25 cellular contexts compared by ENCODE assay signal in the genomic region with DNA sequence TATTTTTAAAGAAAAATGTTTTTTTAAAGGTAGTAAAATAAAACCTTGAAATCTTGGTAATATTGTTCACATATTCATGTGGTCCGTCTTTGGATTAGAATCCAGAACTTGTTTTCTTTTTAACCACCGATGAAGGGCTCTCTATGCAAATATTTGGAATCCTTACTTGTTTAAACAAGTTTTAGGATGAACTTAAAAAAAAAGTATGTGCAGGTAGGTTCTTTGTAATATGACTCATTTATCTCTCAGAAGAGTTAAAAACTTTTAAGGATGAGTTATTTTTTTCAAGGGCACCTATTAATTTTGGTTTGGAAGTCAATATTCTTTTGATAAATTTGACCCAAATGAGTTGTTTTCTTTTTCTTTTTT. TPM values are rescaled to one million over a fixed set of nuclear protein-coding genes. Genes with fewer than 3 reads are reported as not detected.
DNase-seq lines count a peak whose midpoint lies in the region; ATAC-seq, FAIRE-seq and TF ChIP-seq lines count a peak whose summit lies in the region.
"Had no signal": no experiment of that assay in that cellular context is flagged by ENCODE, and none has a peak within 500 bp of the region (broad histone marks: within the 10 kb centered on the region; RNA-seq: fewer than 3 reads in every experiment).

No MANE protein-coding gene starts in this region.

- intact Hi-C loops in right lobe of liver (cut with DNase I): no loop called here

- H3K27me3 ChIP-seq in bronchial epithelial cell (ENCODE audit: control insufficient read depth, insufficient read depth, low read length) (no peaks in the 10 kb centered on the region), right lobe of liver (no peaks in the 10 kb centered on the region), MG63 (peaks cover 15% of the 10 kb centered on the region)
- H3K27me3 ChIP-seq: Peyer's patch had no signal

- no peak for TF ChIP-seq POLR2A in right lobe of liver (IDR thresholded peaks at IDR 0.05)

- ATAC-seq in right lobe of liver: peak; percentile 25 to 54 (median 48)
- ATAC-seq: activated CD8-positive, alpha-beta T cell treated with anti-CD3 and anti-CD28 coated beads, Interleukin-2, amount 10 ng/mL, durations not matched to agents 7 days and 5 days; left lung; right cardiac atrium; stimulated activated naive CD8-positive, alpha-beta T cell treated with anti-CD3 and anti-CD28 coated beads, Interleukin-15, amount 100 ng/mL, for 72 hours had no signal

- no peak for FAIRE-seq in bronchial epithelial cell (lab: Jason Lieb, UNC)
- FAIRE-seq: GM12891, HTR-8/SVneo had no signal

- in situ Hi-C loops in GM13977 (cut with MboI; ENCODE audit: low pct_unique_long_range_greater_than_20kb, low sequenced_read_pairs, unreplicated experiment): no loop called here

- DNase-seq in NCI-H2029 treated with DMSO at 0.1 percent for 48 hours (lab: John Stamatoyannopoulos, UW) (peak; percentile 65), bronchial epithelial cell (ENCODE audit: low read depth) (peak; percentile 84), right lobe of liver (no peak), MG63 (no peak), GM13977 (ENCODE audit: low spot score) (no peak), NCI-H1436 treated with DMSO at 0.1 percent for 48 hours (lab: John Stamatoyannopoulos, UW) (no peak)
- DNase-seq: activated CD8-positive, alpha-beta T cell treated with anti-CD3 and anti-CD28 coated beads, Interleukin-2, amount 10 ng/mL, durations not matched to agents 7 days and 5 days; H7; hippocampal formation; KBM-7; left lung; naive B cell; NCI-H1105 treated with DMSO at 0.1 percent for 48 hours; NCI-H2081 treated with DMSO at 0.1 percent for 48 hours; NCI-H524; Peyer's patch; posterior cingulate gyrus; right cardiac atrium; spleen; stimulated activated CD8-positive, alpha-beta memory T cell treated with anti-CD3 and anti-CD28 coated beads, Interleukin-4, amount 100 ng/mL, for 48 hours; stimulated activated naive CD8-positive, alpha-beta T cell treated with anti-CD3 and anti-CD28 coated beads, Interleukin-15, amount 100 ng/mL, for 72 hours; SW 1271 had no signal

- no peak overlapping the region for H3K4me3 ChIP-seq in bronchial epithelial cell (ENCODE audit: low read depth, low read length)
- H3K4me3 ChIP-seq in right lobe of liver: no peak overlapping the region
- H3K4me3 ChIP-seq in MG63: no peak overlapping the region
- H3K4me3 ChIP-seq: left lung, Peyer's patch, spleen had no signal

- peak overlapping the region; percentile 57 for H3K27ac ChIP-seq in C4-2B
- H3K27ac ChIP-seq in right lobe of liver: peak overlapping the region; percentile 17 to 86 (median 64)
- H3K27ac ChIP-seq: left lung, Peyer's patch, spleen had no signal

- H3K9me3 ChIP-seq in right lobe of liver (no peaks in the 10 kb centered on the region), MG63 (no peaks in the 10 kb centered on the region)
- H3K9me3 ChIP-seq: left lung, Peyer's patch, spleen had no signal

- peaks cover 0 to 66% (median 27%) of the 10 kb centered on the region in 4 donors for H3K4me1 ChIP-seq in right lobe of liver

- no peak for TF ChIP-seq CTCF in C4-2B (conservative IDR thresholded peaks at IDR 0.05)
- no peak for TF ChIP-seq CTCF in bronchial epithelial cell (IDR thresholded peaks at IDR 0.05; ENCODE audit: insufficient read depth, low read length, severe bottlenecking)
- TF ChIP-seq CTCF in right lobe of liver (IDR thresholded peaks at IDR 0.05): no peak
- no peak for TF ChIP-seq CTCF in GM13977 (IDR thresholded peaks at IDR 0.05; ENCODE audit: extremely low read depth, insufficient read depth, missing control alignments)

- peaks cover 19% of the 10 kb centered on the region for H3K36me3 ChIP-seq in bronchial epithelial cell (ENCODE audit: control insufficient read depth, insufficient read depth, low read length)
- no peaks in the 10 kb centered on the region for H3K36me3 ChIP-seq in right lobe of liver
- H3K36me3 ChIP-seq in MG63: no peaks in the 10 kb centered on the region
- H3K36me3 ChIP-seq: left lung, spleen had no signal

- 22% methylated on average over 2 of the region's 2 CpGs for WGBS in right lobe of liver (ENCODE audit: insufficient coverage, low coverage, low lambda C conversion rate, missing lambda C conversion rate)

RNA-seq across cellular contexts. Expression of a gene that starts 8.9 kb away (rescaled TPM):
- total RNA-seq in bronchial epithelial cell: 394 and 699 TPM in 2 replicates
- 10 to 100 TPM; 64.6 to 94.2 (median 82.1) TPM for total RNA-seq in right lobe of liver
- total RNA-seq in MG63 (2014; rRNA removed; shearing (Covaris generic); ENCODE audit: low replicate concordance): 0.10 and 0.64 TPM in 2 replicates

RNA-seq across cellular contexts. Expression of a gene that starts 39.6 kb away (rescaled TPM):
- total RNA-seq in bronchial epithelial cell (10.0 and 12.8 TPM in 2 replicates), right lobe of liver (10 to 100 TPM in 1 of 6 experiments, 1 to 10 TPM in 5; 4.7 to 13.7 (median 7.0) TPM)
- total RNA-seq in MG63 (2014; rRNA removed; shearing (Covaris generic); ENCODE audit: low replicate concordance): 7.4 and 53.4 TPM in 2 replicates

Comparison
In these comparisons a context has a peak if more than half of its experiments do, and no peak if none do; other contexts are left out.
1. DNase-seq: peak in NCI-H2029 treated with DMSO at 0.1 percent for 48 hours (single experiment) and bronchial epithelial cell (single experiment); none in right lobe of liver (0 of 3), MG63 (single experiment), GM13977 (single experiment) and NCI-H1436 treated with DMSO at 0.1 percent for 48 hours (single experiment).
2. RNA of a gene that starts 8.9 kb away (total RNA-seq): 394 to 699 TPM in bronchial epithelial cell and 64.6 to 94.2 TPM in right lobe of liver; 0.10 to 0.64 TPM in MG63; every median in the first group is over 10 times any median in the second.